Comparison of ENCODE assay signal across 14 cellular contexts in genomic region chr17:57464191-57464864, GRCh38.
DNase-seq lines count a peak whose midpoint lies in the region; ATAC-seq and TF ChIP-seq lines count a peak whose summit lies in the region.
"Had no signal": no experiment of that assay in that cellular context is flagged by ENCODE, and none has a peak within 500 bp of the region (broad histone marks: within the 10 kb centered on the region; RNA-seq: fewer than 3 reads in every experiment).

No MANE protein-coding gene starts in this region.

- peaks cover 12% of the 10 kb centered on the region; the same call in 1 of the 2 replicates for H3K79me2 ChIP-seq in OCI-LY1 (ENCODE audit: insufficient read depth, low read length)

- H3K4me3 ChIP-seq in OCI-LY1 (ENCODE audit: low read depth, low read length, poor library complexity, severe bottlenecking) (no peak overlapping the region), tibial nerve (no peak overlapping the region)
- H3K4me3 ChIP-seq: psoas muscle had no signal

- intact Hi-C loops in left cardiac atrium (cut with DNase I), result no loop called here

- H3K4me1 Mint-ChIP-seq in activated T-cell treated with anti-CD3 and anti-CD28 coated beads, Interleukin-2, amount 50 U/mL, for 72 hours (ENCODE audit: low read depth), result peaks cover 83% of the 10 kb centered on the region
- H3K4me1 Mint-ChIP-seq in activated T-cell treated with anti-CD3 and anti-CD28 coated beads, Interleukin-2, amount 50 U/mL, for 4 hours (ENCODE audit: low read depth), result peaks cover 68% of the 10 kb centered on the region
- peaks cover 80% of the 10 kb centered on the region for H3K4me1 Mint-ChIP-seq in stimulated activated naive CD8-positive, alpha-beta T cell treated with anti-CD3 and anti-CD28 coated beads, Interleukin-15, amount 100 ng/mL, for 72 hours

- 91% methylated on average over 11 of the region's 11 CpGs for WGBS in tibial nerve, 2 donors

- TF ChIP-seq CTCF in OCI-LY1 (IDR thresholded peaks at IDR 0.05; ENCODE audit: low read length) (no peak), tibial nerve (IDR thresholded peaks at IDR 0.05) (no peak)

- peaks cover 15% of the 10 kb centered on the region for H3K36me3 ChIP-seq in OCI-LY1 (ENCODE audit: insufficient read depth, low read length)
- no peaks in the 10 kb centered on the region for H3K36me3 ChIP-seq in tibial nerve

- H3K27me3 ChIP-seq in OCI-LY1 (ENCODE audit: insufficient read depth, low read length) (no peaks in the 10 kb centered on the region), tibial nerve (no peaks in the 10 kb centered on the region)

- no peak for DNase-seq in activated T-cell treated with anti-CD3 and anti-CD28 coated beads, Interleukin-2, amount 50 U/mL, for 72 hours
- no peak for DNase-seq in activated T-cell treated with anti-CD3 and anti-CD28 coated beads, Interleukin-2, amount 50 U/mL, for 4 hours
- DNase-seq in left cardiac atrium (peak; percentile 82), NCI-H1092 treated with DMSO at 0.1 percent for 48 hours (lab: John Stamatoyannopoulos, UW) (no peak), tibial nerve (ENCODE audit: low spot score in 2 of 2) (no peak)
- DNase-seq in stimulated activated naive CD8-positive, alpha-beta T cell treated with anti-CD3 and anti-CD28 coated beads, Interleukin-15, amount 100 ng/mL, for 72 hours, result no peak
- DNase-seq in stimulated activated CD4-positive, alpha-beta T cell treated with anti-CD3 and anti-CD28 coated beads, Interleukin-15, amount 100 ng/mL, for 24 hours, result no peak
- DNase-seq: activated CD4-positive, alpha-beta T cell treated with anti-CD3 and anti-CD28 coated beads for 1 hour; dermis blood vessel endothelial cell; GF-D8; NCI-H1436 treated with DMSO at 0.1 percent for 48 hours had no signal

- H2AFZ ChIP-seq in OCI-LY1 (ENCODE audit: low read length), result no peak overlapping the region

- peak overlapping the region; percentile 62; the same call in 1 of the 2 replicates for H3K9ac ChIP-seq in OCI-LY1 (ENCODE audit: low read length)

- H3K4me1 ChIP-seq in OCI-LY1 (ENCODE audit: insufficient read depth, low read length, severe bottlenecking) (peaks cover 97% of the 10 kb centered on the region), tibial nerve (peaks cover 0 to 16% (median 0%) of the 10 kb centered on the region in 4 donors)

- H3K4me3 Mint-ChIP-seq in activated T-cell treated with anti-CD3 and anti-CD28 coated beads, Interleukin-2, amount 50 U/mL, for 72 hours, result peak overlapping the region in 1 of 2 donors; percentile 78
- H3K4me3 Mint-ChIP-seq in activated T-cell treated with anti-CD3 and anti-CD28 coated beads, Interleukin-2, amount 50 U/mL, for 4 hours, result no peak overlapping the region
- peak overlapping the region in 1 of 2 donors; percentile 70 for H3K4me3 Mint-ChIP-seq in stimulated activated naive CD8-positive, alpha-beta T cell treated with anti-CD3 and anti-CD28 coated beads, Interleukin-15, amount 100 ng/mL, for 72 hours

- TF ChIP-seq EP300 in tibial nerve (IDR thresholded peaks at IDR 0.05), result no peak

- H3K27ac Mint-ChIP-seq in activated T-cell treated with anti-CD3 and anti-CD28 coated beads, Interleukin-2, amount 50 U/mL, for 72 hours, result peak overlapping the region; percentile 98
- H3K27ac Mint-ChIP-seq in stimulated activated naive CD8-positive, alpha-beta T cell treated with anti-CD3 and anti-CD28 coated beads, Interleukin-15, amount 100 ng/mL, for 72 hours, result peak overlapping the region; percentile 64 to 89

- peaks cover 10% of the 10 kb centered on the region for H3F3A ChIP-seq in OCI-LY1 (ENCODE audit: insufficient read depth, low read length)

- H3K4me2 ChIP-seq in OCI-LY1 (ENCODE audit: low read length), result peak overlapping the region; percentile 63; the same call in 1 of the 2 replicates

- no peaks in the 10 kb centered on the region for H4K20me1 ChIP-seq in OCI-LY1 (ENCODE audit: insufficient read depth, low read length)

- no peaks in the 10 kb centered on the region for H3K27me3 Mint-ChIP-seq in activated T-cell treated with anti-CD3 and anti-CD28 coated beads, Interleukin-2, amount 50 U/mL, for 72 hours (ENCODE audit: low read depth)
- H3K27me3 Mint-ChIP-seq in activated T-cell treated with anti-CD3 and anti-CD28 coated beads, Interleukin-2, amount 50 U/mL, for 4 hours (ENCODE audit: low read depth), result no peaks in the 10 kb centered on the region
- H3K27me3 Mint-ChIP-seq in stimulated activated naive CD8-positive, alpha-beta T cell treated with anti-CD3 and anti-CD28 coated beads, Interleukin-15, amount 100 ng/mL, for 72 hours, result no peaks in the 10 kb centered on the region

- H3K9me3 ChIP-seq in OCI-LY1 (ENCODE audit: low read length) (no peaks in the 10 kb centered on the region), tibial nerve (no peaks in the 10 kb centered on the region)
- H3K9me3 ChIP-seq: psoas muscle had no signal

- no peak for ATAC-seq in activated T-cell treated with anti-CD3 and anti-CD28 coated beads, Interleukin-2, amount 50 U/mL, for 72 hours (replicated peaks in 1 of 2)
- no peak for ATAC-seq in activated T-cell treated with anti-CD3 and anti-CD28 coated beads, Interleukin-2, amount 50 U/mL, for 4 hours
- ATAC-seq in left cardiac atrium, result peak; percentile 57 to 72
- no peak for ATAC-seq in stimulated activated naive CD8-positive, alpha-beta T cell treated with anti-CD3 and anti-CD28 coated beads, Interleukin-15, amount 100 ng/mL, for 72 hours
- ATAC-seq: Panc1, psoas muscle had no signal

- H3K36me3 Mint-ChIP-seq in activated T-cell treated with anti-CD3 and anti-CD28 coated beads, Interleukin-2, amount 50 U/mL, for 72 hours (ENCODE audit: insufficient read depth in 2 of 2), result peaks cover 3 to 9% of the 10 kb centered on the region in 2 donors
- peaks cover 3% of the 10 kb centered on the region for H3K36me3 Mint-ChIP-seq in activated T-cell treated with anti-CD3 and anti-CD28 coated beads, Interleukin-2, amount 50 U/mL, for 4 hours (ENCODE audit: insufficient read depth)

- H3K9me2 ChIP-seq in OCI-LY1 (ENCODE audit: low read depth, low read length), result no peaks in the 10 kb centered on the region

- TF ChIP-seq POLR2A in tibial nerve (IDR thresholded peaks at IDR 0.05), result no peak

- peaks cover 2 to 3% of the 10 kb centered on the region in 2 donors for H3K9me3 Mint-ChIP-seq in activated T-cell treated with anti-CD3 and anti-CD28 coated beads, Interleukin-2, amount 50 U/mL, for 72 hours
- no peaks in the 10 kb centered on the region for H3K9me3 Mint-ChIP-seq in activated T-cell treated with anti-CD3 and anti-CD28 coated beads, Interleukin-2, amount 50 U/mL, for 4 hours
- H3K9me3 Mint-ChIP-seq in stimulated activated naive CD8-positive, alpha-beta T cell treated with anti-CD3 and anti-CD28 coated beads, Interleukin-15, amount 100 ng/mL, for 72 hours, result peaks cover 0 to 5% of the 10 kb centered on the region in 2 donors

- H3K27ac ChIP-seq in OCI-LY1 (ENCODE audit: low read depth, low read length, poor library complexity, severe bottlenecking) (peak overlapping the region; percentile 100), tibial nerve (no peak overlapping the region)
- H3K27ac ChIP-seq: psoas muscle had no signal

Comparison
In these comparisons a context has a peak if more than half of its experiments do, and no peak if none do; other contexts are left out.
1. ATAC-seq: peak in left cardiac atrium (2 of 2); none in activated T-cell treated with anti-CD3 and anti-CD28 coated beads, Interleukin-2, amount 50 U/mL, for 72 hours (0 of 2), activated T-cell treated with anti-CD3 and anti-CD28 coated beads, Interleukin-2, amount 50 U/mL, for 4 hours (0 of 2) and stimulated activated naive CD8-positive, alpha-beta T cell treated with anti-CD3 and anti-CD28 coated beads, Interleukin-15, amount 100 ng/mL, for 72 hours (single experiment).